ENCODE assay signal across 8 cellular contexts in the genomic region with DNA sequence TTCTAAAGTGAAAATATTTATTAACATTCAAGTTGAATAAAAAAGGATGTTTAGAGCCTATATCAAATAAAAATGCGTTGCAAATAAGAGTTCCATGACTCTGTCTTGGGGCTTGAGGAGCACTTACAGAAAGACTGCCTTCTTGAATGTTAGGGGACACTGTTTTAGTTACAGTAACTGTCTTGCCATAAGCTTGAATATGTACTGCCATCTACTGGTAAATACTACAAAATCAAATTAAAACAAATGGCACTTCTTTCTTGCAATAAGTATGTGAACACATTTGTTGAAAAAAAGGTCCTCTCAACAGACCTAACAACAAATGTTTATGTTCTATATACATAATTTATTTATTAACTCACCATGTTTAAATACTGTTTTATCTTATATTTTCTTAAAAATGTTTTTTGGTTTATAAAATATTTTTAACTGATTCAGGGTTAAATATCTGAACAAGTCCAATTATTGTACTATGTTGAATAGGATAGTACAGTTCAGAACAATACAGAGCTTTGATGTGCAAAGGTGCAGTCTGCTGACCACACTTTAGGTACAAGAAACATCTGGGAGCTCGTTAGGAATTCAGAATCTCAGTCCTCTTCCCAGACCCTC.
DNase-seq lines count a peak whose midpoint lies in the region; ATAC-seq and TF ChIP-seq lines count a peak whose summit lies in the region.

No MANE protein-coding gene starts in this region.

- H3K36me3 ChIP-seq in brain microvascular endothelial cell (replicated peaks) (no peaks in the 10 kb centered on the region), aorta (ENCODE audit: control insufficient read depth in 1 of 2, insufficient read depth in 2 of 2, low read length in 1 of 2) (no peaks in the 10 kb centered on the region)

- H3K27ac ChIP-seq in brain microvascular endothelial cell, result no peak overlapping the region
- H3K27ac ChIP-seq in aorta (ENCODE audit: low read depth in 1 of 2, low read length in 2 of 2), result no peak overlapping the region

- peaks cover 4% of the 10 kb centered on the region for H3K27me3 Mint-ChIP-seq in activated T-helper 1 cell treated with anti-CD3 and anti-CD28 coated beads, Interleukin-12 subunit alpha, Interleukin-12 subunit beta, Interleukin-2, Interleukin-4 antibody, amounts not matched to agents 30 ng/mL and 10 ng/mL and 1 ng/mL, durations not matched to agents 14 hours and 24 hours and 36 hours (ENCODE audit: insufficient read depth)
- H3K27me3 Mint-ChIP-seq in activated T-helper 17 cell treated with anti-CD3 and anti-CD28 coated beads, Interleukin-2, amount 50 U/mL, for 72 hours, result peaks cover 4% of the 10 kb centered on the region

- TF ChIP-seq CTCF in GM12865 (IDR thresholded peaks at IDR 0.05; ENCODE audit: insufficient read depth, low read depth, low read length, missing control alignments) (peak; percentile 25), brain microvascular endothelial cell (IDR thresholded peaks at IDR 0.05; ENCODE audit: low read depth, low read length, missing control alignments) (peak; percentile 27)

- H3K4me3 Mint-ChIP-seq in activated T-helper 1 cell treated with anti-CD3 and anti-CD28 coated beads, Interleukin-12 subunit alpha, Interleukin-12 subunit beta, Interleukin-2, Interleukin-4 antibody, amounts not matched to agents 30 ng/mL and 10 ng/mL and 1 ng/mL, durations not matched to agents 14 hours and 24 hours and 36 hours, result no peak overlapping the region
- no peak overlapping the region for H3K4me3 Mint-ChIP-seq in activated T-helper 17 cell treated with anti-CD3 and anti-CD28 coated beads, Interleukin-2, amount 50 U/mL, for 72 hours

- no peaks in the 10 kb centered on the region for H3K4me1 Mint-ChIP-seq in activated T-helper 1 cell treated with anti-CD3 and anti-CD28 coated beads, Interleukin-12 subunit alpha, Interleukin-12 subunit beta, Interleukin-2, Interleukin-4 antibody, amounts not matched to agents 30 ng/mL and 10 ng/mL and 1 ng/mL, durations not matched to agents 14 hours and 24 hours and 36 hours (ENCODE audit: low read depth)
- no peaks in the 10 kb centered on the region for H3K4me1 Mint-ChIP-seq in activated T-helper 17 cell treated with anti-CD3 and anti-CD28 coated beads, Interleukin-2, amount 50 U/mL, for 72 hours

- no peaks in the 10 kb centered on the region for H3K9me3 ChIP-seq in aorta (ENCODE audit: control insufficient read depth, low read length)

- 8 to 12% methylated on average over 2 of the region's 2 CpGs for WGBS in aorta, 2 donors

- DNase-seq in GM12865 (ENCODE audit: low read depth), result peak; percentile 50
- peak; percentile 24 for DNase-seq in NCI-H2196 (lab: John Stamatoyannopoulos, UW; ENCODE audit: unreplicated experiment)
- DNase-seq in brain microvascular endothelial cell, result no peak
- DNase-seq in medulla oblongata (ENCODE audit: extremely low spot score), result peak; percentile 68
- no peak for DNase-seq in activated T-helper 1 cell treated with anti-CD3 and anti-CD28 coated beads, Interleukin-12 subunit alpha, Interleukin-12 subunit beta, Interleukin-2, Interleukin-4 antibody, amounts not matched to agents 30 ng/mL and 10 ng/mL and 1 ng/mL, durations not matched to agents 14 hours and 24 hours and 36 hours (ENCODE audit: low spot score)
- no peak for DNase-seq in aorta

- H3K27ac Mint-ChIP-seq in activated T-helper 1 cell treated with anti-CD3 and anti-CD28 coated beads, Interleukin-12 subunit alpha, Interleukin-12 subunit beta, Interleukin-2, Interleukin-4 antibody, amounts not matched to agents 30 ng/mL and 10 ng/mL and 1 ng/mL, durations not matched to agents 14 hours and 24 hours and 36 hours, result no peak overlapping the region
- H3K27ac Mint-ChIP-seq in activated T-helper 17 cell treated with anti-CD3 and anti-CD28 coated beads, Interleukin-2, amount 50 U/mL, for 72 hours, result no peak overlapping the region

- no peak overlapping the region for H3K4me3 ChIP-seq in GM12865 (ENCODE audit: low read depth, low read length)
- H3K4me3 ChIP-seq in brain microvascular endothelial cell (ENCODE audit: low read depth, low read length), result no peak overlapping the region
- H3K4me3 ChIP-seq in aorta (ENCODE audit: low read length in 2 of 2), result no peak overlapping the region

- ATAC-seq in HG02870 (IDR thresholded peaks at IDR 0.05; ENCODE audit: unreplicated experiment) (peak; percentile 61), aorta (ENCODE audit: low FRiP score) (no peak)
- no peak for ATAC-seq in activated T-helper 17 cell treated with anti-CD3 and anti-CD28 coated beads, Interleukin-2, amount 50 U/mL, for 72 hours (replicated peaks)

- H3K9me3 Mint-ChIP-seq in activated T-helper 1 cell treated with anti-CD3 and anti-CD28 coated beads, Interleukin-12 subunit alpha, Interleukin-12 subunit beta, Interleukin-2, Interleukin-4 antibody, amounts not matched to agents 30 ng/mL and 10 ng/mL and 1 ng/mL, durations not matched to agents 14 hours and 24 hours and 36 hours, result no peaks in the 10 kb centered on the region
- H3K9me3 Mint-ChIP-seq in activated T-helper 17 cell treated with anti-CD3 and anti-CD28 coated beads, Interleukin-2, amount 50 U/mL, for 72 hours, result no peaks in the 10 kb centered on the region

- no peaks in the 10 kb centered on the region for H3K36me3 Mint-ChIP-seq in activated T-helper 1 cell treated with anti-CD3 and anti-CD28 coated beads, Interleukin-12 subunit alpha, Interleukin-12 subunit beta, Interleukin-2, Interleukin-4 antibody, amounts not matched to agents 30 ng/mL and 10 ng/mL and 1 ng/mL, durations not matched to agents 14 hours and 24 hours and 36 hours (ENCODE audit: low read depth)
- no peaks in the 10 kb centered on the region for H3K36me3 Mint-ChIP-seq in activated T-helper 17 cell treated with anti-CD3 and anti-CD28 coated beads, Interleukin-2, amount 50 U/mL, for 72 hours (ENCODE audit: low read depth)

- in situ Hi-C loops in brain microvascular endothelial cell (cut with HindIII; ENCODE audit: low pct_ligation_motif_present, low sequenced_read_pairs), result no loop called here

- no peaks in the 10 kb centered on the region for H3K27me3 ChIP-seq in brain microvascular endothelial cell (replicated peaks)
- no peaks in the 10 kb centered on the region for H3K27me3 ChIP-seq in aorta (ENCODE audit: control insufficient read depth in 1 of 2, insufficient read depth in 2 of 2, low read length in 1 of 2)

- intact Hi-C loops in activated T-helper 1 cell treated with anti-CD3 and anti-CD28 coated beads, Interleukin-12 subunit alpha, Interleukin-12 subunit beta, Interleukin-2, Interleukin-4 antibody, amounts not matched to agents 30 ng/mL and 10 ng/mL and 1 ng/mL, durations not matched to agents 14 hours and 24 hours and 36 hours (cut with micrococcal nuclease), result no loop called here
- intact Hi-C loops in aorta (cut with DNase I), result no loop called here

- no peaks in the 10 kb centered on the region for H3K4me1 ChIP-seq in aorta (ENCODE audit: control insufficient read depth in 1 of 2, insufficient read depth in 2 of 2, low read length in 2 of 2)

Comparison
In these comparisons a context has a peak if more than half of its experiments do, and no peak if none do; other contexts are left out.
1. DNase-seq: peak in GM12865 (single experiment), NCI-H2196 (single experiment) and medulla oblongata (single experiment); none in brain microvascular endothelial cell (single experiment), activated T-helper 1 cell treated with anti-CD3 and anti-CD28 coated beads, Interleukin-12 subunit alpha, Interleukin-12 subunit beta, Interleukin-2, Interleukin-4 antibody, amounts not matched to agents 30 ng/mL and 10 ng/mL and 1 ng/mL, durations not matched to agents 14 hours and 24 hours and 36 hours (single experiment) and aorta (0 of 2).